Comparison of ENCODE assay signal across 34 cellular contexts in the genomic region with DNA sequence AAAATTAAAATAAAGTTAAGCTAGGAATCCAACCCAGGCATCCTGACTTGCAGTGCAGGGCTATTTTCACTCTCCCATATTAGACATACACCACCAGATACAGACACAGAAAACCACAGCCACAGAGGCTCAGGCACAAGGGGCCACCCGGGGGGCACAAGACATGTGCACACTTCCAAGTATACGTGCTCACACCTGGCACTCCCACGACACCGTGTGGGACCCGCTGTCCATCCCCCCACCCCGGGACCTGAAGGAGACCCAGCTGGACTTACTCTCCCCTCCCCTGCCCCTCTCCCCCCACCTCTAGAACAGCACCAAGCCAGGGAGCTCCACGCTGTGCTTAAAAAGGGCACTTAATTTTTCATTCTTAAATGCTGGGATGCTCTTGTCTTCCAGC.
"Had no signal": no experiment of that assay in that cellular context is flagged by ENCODE, and none has a peak within 500 bp of the region (broad histone marks: within the 10 kb centered on the region; RNA-seq: fewer than 3 reads in every experiment).

No MANE protein-coding gene starts in this region.

- DNase-seq: activated CD4-positive, alpha-beta memory T cell treated with anti-CD3 and anti-CD28 coated beads for 36 hours; activated CD4-positive, alpha-beta T cell treated with anti-CD3 and anti-CD28 coated beads for 36 hours; activated CD4-positive, alpha-beta T cell treated with anti-CD3 and anti-CD28 coated beads, Interleukin-2, amount 10 ng/mL, durations not matched to agents 24 days and 14 days; activated CD4-positive, CD25-positive, alpha-beta regulatory T cell; activated CD4-positive, CD25-positive, alpha-beta regulatory T cell treated with anti-CD3 and anti-CD28 coated beads, Interleukin-2, amount 50 U/mL, for 72 hours; activated CD8-positive, alpha-beta memory T cell treated with anti-CD3 and anti-CD28 coated beads, Interleukin-2, amount 10 ng/mL, durations not matched to agents 7 days and 5 days; activated CD8-positive, alpha-beta memory T cell treated with anti-CD3 and anti-CD28 coated beads, Interleukin-2, amount 50 U/mL, for 4 hours; activated CD8-positive, alpha-beta T cell treated with anti-CD3 and anti-CD28 coated beads, Interleukin-2, amount 10 ng/mL, durations not matched to agents 7 days and 5 days; activated gamma-delta T cell; activated naive CD4-positive, alpha-beta T cell; activated naive CD4-positive, alpha-beta T cell treated with anti-CD3 and anti-CD28 coated beads, Interleukin-2, amount 10 ng/mL, durations not matched to agents 7 days and 5 days; activated naive CD8-positive, alpha-beta T cell treated with anti-CD3 and anti-CD28 coated beads, Interleukin-2, amount 10 ng/mL, durations not matched to agents 7 days and 5 days; activated T-cell treated with anti-CD3 and anti-CD28 coated beads, Interleukin-2, amount 50 U/mL, for 1 hour; activated T-cell treated with anti-CD3 and anti-CD28 coated beads, Interleukin-2, amount 50 U/mL, for 72 hours; central memory CD4-positive, alpha-beta T cell; cerebellar nuclear complex; dorsolateral prefrontal cortex; effector memory CD4-positive, alpha-beta T cell; erythroblast; foreskin keratinocyte; gastrocnemius medialis; glutamatergic neuron; T-helper 1 cell; T-helper 17 cell; T1000 had no signal

- H3K27me3 Mint-ChIP-seq: activated CD4-positive, alpha-beta T cell treated with anti-CD3 and anti-CD28 coated beads, Interleukin-2, amount 10 ng/mL, durations not matched to agents 24 days and 14 days had no signal

- H3K4me1 Mint-ChIP-seq: activated CD4-positive, alpha-beta T cell treated with anti-CD3 and anti-CD28 coated beads for 36 hours; activated CD4-positive, alpha-beta T cell treated with anti-CD3 and anti-CD28 coated beads, Interleukin-2, amount 10 ng/mL, durations not matched to agents 24 days and 14 days; activated CD8-positive, alpha-beta memory T cell treated with anti-CD3 and anti-CD28 coated beads, Interleukin-2, amount 10 ng/mL, durations not matched to agents 7 days and 5 days; activated naive CD4-positive, alpha-beta T cell treated with anti-CD3 and anti-CD28 coated beads, Interleukin-2, amount 10 ng/mL, durations not matched to agents 7 days and 5 days had no signal

- H3K27ac Mint-ChIP-seq: activated CD4-positive, alpha-beta memory T cell treated with anti-CD3 and anti-CD28 coated beads for 36 hours; activated CD4-positive, alpha-beta T cell treated with anti-CD3 and anti-CD28 coated beads for 36 hours; activated CD4-positive, alpha-beta T cell treated with anti-CD3 and anti-CD28 coated beads, Interleukin-2, amount 10 ng/mL, durations not matched to agents 24 days and 14 days; activated CD8-positive, alpha-beta memory T cell treated with anti-CD3 and anti-CD28 coated beads, Interleukin-2, amount 10 ng/mL, durations not matched to agents 7 days and 5 days; activated CD8-positive, alpha-beta T cell treated with anti-CD3 and anti-CD28 coated beads, Interleukin-2, amount 10 ng/mL, durations not matched to agents 7 days and 5 days; activated naive CD4-positive, alpha-beta T cell treated with anti-CD3 and anti-CD28 coated beads, Interleukin-2, amount 10 ng/mL, durations not matched to agents 7 days and 5 days; activated naive CD4-positive, alpha-beta T cell treated with anti-CD3 and anti-CD28 coated beads, Interleukin-2, amount 50 U/mL, for 72 hours; activated naive CD8-positive, alpha-beta T cell treated with anti-CD3 and anti-CD28 coated beads, Interleukin-2, amount 10 ng/mL, durations not matched to agents 7 days and 5 days; activated T-cell treated with anti-CD3 and anti-CD28 coated beads, Interleukin-2, amount 50 U/mL, for 72 hours; dendritic cell treated with granulocyte-macrophage colony-stimulating factor and Interleukin-4, amounts not matched to agents 40 ng/mL and 50 ng/mL, for 4 days; T-helper 17 cell; T-helper 2 cell treated with Interferon-gamma antibody and Interleukin-4, amounts not matched to agents 5 μg/mL and 100 μg/mL, for 36 hours had no signal

- H3K4me1 ChIP-seq: ascending aorta, breast epithelium, esophagus muscularis mucosa, gastrocnemius medialis had no signal

- H3K27ac ChIP-seq: ascending aorta, breast epithelium, cardiac muscle cell, coronary artery, dorsolateral prefrontal cortex, esophagus muscularis mucosa, foreskin keratinocyte, gastrocnemius medialis had no signal

- H3K36me3 ChIP-seq: ascending aorta, breast epithelium, cardiac muscle cell, esophagus muscularis mucosa, gastrocnemius medialis had no signal

- ATAC-seq: activated CD4-positive, alpha-beta T cell treated with anti-CD3 and anti-CD28 coated beads for 36 hours; activated CD8-positive, alpha-beta memory T cell treated with anti-CD3 and anti-CD28 coated beads, Interleukin-2, amount 10 ng/mL, durations not matched to agents 7 days and 5 days; activated CD8-positive, alpha-beta T cell treated with anti-CD3 and anti-CD28 coated beads, Interleukin-2, amount 10 ng/mL, durations not matched to agents 7 days and 5 days; activated naive CD4-positive, alpha-beta T cell treated with anti-CD3 and anti-CD28 coated beads, Interleukin-2, amount 50 U/mL, for 72 hours; activated T-cell treated with anti-CD3 and anti-CD28 coated beads, Interleukin-2, amount 50 U/mL, for 72 hours; foreskin keratinocyte; gastrocnemius medialis; T-helper 17 cell had no signal

- H3K9me3 ChIP-seq: ascending aorta, breast epithelium, esophagus muscularis mucosa, gastrocnemius medialis had no signal

- H3K4me3 Mint-ChIP-seq: activated CD4-positive, alpha-beta memory T cell treated with anti-CD3 and anti-CD28 coated beads for 36 hours; activated CD4-positive, alpha-beta T cell treated with anti-CD3 and anti-CD28 coated beads for 36 hours; activated CD4-positive, alpha-beta T cell treated with anti-CD3 and anti-CD28 coated beads, Interleukin-2, amount 10 ng/mL, durations not matched to agents 24 days and 14 days; activated CD8-positive, alpha-beta memory T cell treated with anti-CD3 and anti-CD28 coated beads, Interleukin-2, amount 10 ng/mL, durations not matched to agents 7 days and 5 days; activated CD8-positive, alpha-beta T cell treated with anti-CD3 and anti-CD28 coated beads, Interleukin-2, amount 10 ng/mL, durations not matched to agents 7 days and 5 days; activated naive CD4-positive, alpha-beta T cell treated with anti-CD3 and anti-CD28 coated beads, Interleukin-2, amount 10 ng/mL, durations not matched to agents 7 days and 5 days; activated naive CD8-positive, alpha-beta T cell treated with anti-CD3 and anti-CD28 coated beads, Interleukin-2, amount 10 ng/mL, durations not matched to agents 7 days and 5 days; activated T-cell treated with anti-CD3 and anti-CD28 coated beads, Interleukin-2, amount 50 U/mL, for 72 hours; brain; dendritic cell treated with granulocyte-macrophage colony-stimulating factor and Interleukin-4, amounts not matched to agents 40 ng/mL and 50 ng/mL, for 4 days; T-helper 17 cell; T-helper 2 cell treated with Interferon-gamma antibody and Interleukin-4, amounts not matched to agents 5 μg/mL and 100 μg/mL, for 36 hours had no signal

- H3K36me3 Mint-ChIP-seq: activated CD4-positive, alpha-beta memory T cell treated with anti-CD3 and anti-CD28 coated beads for 36 hours; activated CD8-positive, alpha-beta memory T cell treated with anti-CD3 and anti-CD28 coated beads, Interleukin-2, amount 10 ng/mL, durations not matched to agents 7 days and 5 days; activated naive CD4-positive, alpha-beta T cell treated with anti-CD3 and anti-CD28 coated beads, Interleukin-2, amount 10 ng/mL, durations not matched to agents 7 days and 5 days; activated naive CD4-positive, alpha-beta T cell treated with anti-CD3 and anti-CD28 coated beads, Interleukin-2, amount 50 U/mL, for 72 hours; activated naive CD8-positive, alpha-beta T cell treated with anti-CD3 and anti-CD28 coated beads, Interleukin-2, amount 10 ng/mL, durations not matched to agents 7 days and 5 days; brain had no signal

- H3K4me3 ChIP-seq: ascending aorta, breast epithelium, cardiac muscle cell, coronary artery, dorsolateral prefrontal cortex, esophagus muscularis mucosa, gastrocnemius medialis had no signal

- H3K9me3 Mint-ChIP-seq: activated CD4-positive, alpha-beta memory T cell treated with anti-CD3 and anti-CD28 coated beads for 36 hours; activated CD4-positive, alpha-beta T cell treated with anti-CD3 and anti-CD28 coated beads, Interleukin-2, amount 10 ng/mL, durations not matched to agents 24 days and 14 days; activated naive CD4-positive, alpha-beta T cell treated with anti-CD3 and anti-CD28 coated beads, Interleukin-2, amount 10 ng/mL, durations not matched to agents 7 days and 5 days; activated naive CD4-positive, alpha-beta T cell treated with anti-CD3 and anti-CD28 coated beads, Interleukin-2, amount 50 U/mL, for 72 hours; activated naive CD8-positive, alpha-beta T cell treated with anti-CD3 and anti-CD28 coated beads, Interleukin-2, amount 10 ng/mL, durations not matched to agents 7 days and 5 days; activated T-cell treated with anti-CD3 and anti-CD28 coated beads, Interleukin-2, amount 50 U/mL, for 72 hours; brain; dendritic cell treated with granulocyte-macrophage colony-stimulating factor and Interleukin-4, amounts not matched to agents 40 ng/mL and 50 ng/mL, for 4 days; T-helper 2 cell treated with Interferon-gamma antibody and Interleukin-4, amounts not matched to agents 5 μg/mL and 100 μg/mL, for 36 hours had no signal

- H3K27me3 ChIP-seq: ascending aorta, foreskin keratinocyte had no signal
